ENCODE assay signal across 12 cellular contexts in the genomic region with DNA sequence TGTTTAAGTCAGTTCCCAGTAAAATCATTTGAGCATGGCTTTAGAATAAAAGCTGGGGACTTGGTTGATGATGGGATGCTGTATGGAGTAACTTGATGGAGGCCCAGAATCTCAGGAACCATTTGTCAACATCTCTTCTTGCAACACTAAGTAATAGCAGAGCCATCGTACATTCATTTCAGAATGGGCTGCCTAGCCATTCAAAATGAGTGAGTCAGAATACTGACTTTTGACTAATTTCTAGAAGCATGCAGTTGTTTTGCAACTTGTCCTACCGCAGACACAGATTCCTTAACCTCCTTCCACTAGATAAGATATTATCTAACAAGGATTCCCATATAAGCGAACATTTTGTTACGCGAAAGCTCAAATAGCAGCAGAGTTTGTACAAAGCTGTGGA.
"Had no signal": no experiment of that assay in that cellular context is flagged by ENCODE, and none has a peak within 500 bp of the region (broad histone marks: within the 10 kb centered on the region; RNA-seq: fewer than 3 reads in every experiment).

No MANE protein-coding gene starts in this region.

- H3K27ac Mint-ChIP-seq: activated naive CD8-positive, alpha-beta T cell; nephron had no signal

- H3K36me3 ChIP-seq: colonic mucosa, sigmoid colon had no signal

- H3K9me3 ChIP-seq: colonic mucosa, sigmoid colon had no signal

- H3K27me3 ChIP-seq: colonic mucosa, foreskin keratinocyte, sigmoid colon had no signal

- H3K4me3 Mint-ChIP-seq: activated naive CD8-positive, alpha-beta T cell; nephron had no signal

- H3K36me3 Mint-ChIP-seq: activated naive CD8-positive, alpha-beta T cell had no signal

- H3K4me3 ChIP-seq: colonic mucosa, sigmoid colon had no signal

- H3K9me3 Mint-ChIP-seq: nephron had no signal

- ATAC-seq: foreskin keratinocyte; left colon; stimulated activated naive CD8-positive, alpha-beta T cell treated with anti-CD3 and anti-CD28 coated beads, Interleukin-15, Interleukin-2, amounts not matched to agents 100 U/mL and 50 U/mL, for 24 hours had no signal

- H3K27me3 Mint-ChIP-seq: activated naive CD8-positive, alpha-beta T cell had no signal

- H3K27ac ChIP-seq: colonic mucosa, foreskin keratinocyte, sigmoid colon had no signal

- H3K4me1 Mint-ChIP-seq: nephron had no signal

- DNase-seq: activated CD4-positive, alpha-beta T cell treated with anti-CD3 and anti-CD28 coated beads, Interleukin-2, amount 50 U/mL, for 1 hour; activated effector memory CD4-positive, alpha-beta T cell treated with Interleukin-2 at 50 U/mL for 16 hours; aorta; colonic mucosa; left colon; sigmoid colon; stimulated activated CD4-positive, alpha-beta T cell treated with anti-CD3 and anti-CD28 coated beads, Interleukin-2, amount 100 ng/mL, for 48 hours; stimulated activated naive CD8-positive, alpha-beta T cell treated with anti-CD3 and anti-CD28 coated beads, Interleukin-15, Interleukin-2, amounts not matched to agents 100 U/mL and 50 U/mL, for 24 hours; T-helper 2 cell had no signal

- H3K4me1 ChIP-seq: colonic mucosa, foreskin keratinocyte, sigmoid colon had no signal
